Comparison of ENCODE assay signal across 24 cellular contexts in the genomic region with DNA sequence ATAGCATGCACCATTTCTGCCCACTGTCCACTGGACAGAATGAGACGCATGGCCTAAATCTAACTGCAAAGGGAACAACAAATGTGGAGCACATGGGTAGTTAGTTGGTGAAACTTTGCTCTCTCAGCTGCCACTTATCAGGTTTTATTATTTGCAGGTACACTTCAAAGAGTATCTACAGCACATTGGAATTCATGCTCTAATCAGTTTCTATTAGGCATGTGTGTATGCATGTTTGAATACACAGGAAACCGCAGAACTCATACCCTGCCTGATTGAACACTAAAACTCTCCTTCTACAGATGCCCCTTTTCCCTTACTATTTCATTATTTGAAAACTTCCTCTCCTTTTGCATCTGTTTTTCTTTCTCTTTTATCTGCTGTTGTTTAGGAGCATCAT.
DNase-seq lines count a peak whose midpoint lies in the region; ATAC-seq and TF ChIP-seq lines count a peak whose summit lies in the region.
"Had no signal": no experiment of that assay in that cellular context is flagged by ENCODE, and none has a peak within 500 bp of the region (broad histone marks: within the 10 kb centered on the region; RNA-seq: fewer than 3 reads in every experiment).

No MANE protein-coding gene starts in this region.

- H4K20me1 ChIP-seq in HCT116 (ENCODE audit: insufficient read depth) (no peaks in the 10 kb centered on the region), PC-9 (ENCODE audit: insufficient read depth) (no peaks in the 10 kb centered on the region), hepatocyte (ENCODE audit: insufficient read depth, poor library complexity, severe bottlenecking) (no peaks in the 10 kb centered on the region)
- H4K20me1 ChIP-seq: BLaER1 treated with 17β-estradiol and CSF1 and Interleukin-3, amounts not matched to agents 10 nM and 100 nM had no signal

- H3K4me1 ChIP-seq in HCT116 (ENCODE audit: control insufficient read depth in 1 of 2, insufficient read depth in 2 of 2, low read length in 2 of 2) (no peaks in the 10 kb centered on the region), PC-9 (replicated peaks; ENCODE audit: insufficient read depth) (no peaks in the 10 kb centered on the region), hepatocyte (ENCODE audit: insufficient read depth) (no peaks in the 10 kb centered on the region)
- H3K4me1 ChIP-seq: A549; BLaER1 treated with 17β-estradiol and CSF1 and Interleukin-3, amounts not matched to agents 10 nM and 100 nM had no signal

- H3K9me3 ChIP-seq in HCT116 (ENCODE audit: control insufficient read depth in 1 of 2, insufficient read depth in 1 of 2, low read depth in 1 of 2, low read length in 2 of 2) (no peaks in the 10 kb centered on the region), PC-9 (ENCODE audit: insufficient read depth, low read depth) (0 out of 2 replicates have a peak, but pooled peaks cover 6% of the 10 kb centered on the region), hepatocyte (ENCODE audit: low read depth) (no peaks in the 10 kb centered on the region)
- H3K9me3 ChIP-seq: A549, Caco-2 had no signal

- H3F3A ChIP-seq in PC-9 (ENCODE audit: insufficient read depth, low read depth) = no peaks in the 10 kb centered on the region

- no peak for TF ChIP-seq POLR2A in HCT116 (IDR thresholded peaks at IDR 0.05; ENCODE audit: borderline replicate concordance, extremely low read depth, insufficient read depth, insufficient read length)

- H3K36me3 ChIP-seq in HCT116 (ENCODE audit: control insufficient read depth in 1 of 2, insufficient read depth in 2 of 2, low read length in 2 of 2) (no peaks in the 10 kb centered on the region), PC-9 (ENCODE audit: low read depth) (no peaks in the 10 kb centered on the region), hepatocyte (replicated peaks; ENCODE audit: insufficient read depth, low read depth) (no peaks in the 10 kb centered on the region)
- H3K36me3 ChIP-seq: BLaER1 treated with 17β-estradiol and CSF1 and Interleukin-3, amounts not matched to agents 10 nM and 100 nM had no signal

- H3K9me2 ChIP-seq in HCT116 (ENCODE audit: insufficient read depth) = no peaks in the 10 kb centered on the region
- H3K9me2 ChIP-seq in PC-9 (ENCODE audit: insufficient read depth) = no peaks in the 10 kb centered on the region
- H3K9me2 ChIP-seq in hepatocyte (replicated peaks; ENCODE audit: insufficient read depth) = no peaks in the 10 kb centered on the region

- POLR2A ChIA-PET in HCT116 (lab: Charles Lee) (no interaction called here), PC-9 (lab: Charles Lee; ENCODE audit: unreplicated experiment) (no interaction called here)

- no peak for TF ChIP-seq RAD21 in HCT116 (IDR thresholded peaks at IDR 0.05; ENCODE audit: low read depth)

- H3K4me2 ChIP-seq in HCT116 (ENCODE audit: low read length) (no peak overlapping the region), PC-9 (no peak overlapping the region), hepatocyte (no peak overlapping the region)
- H3K4me2 ChIP-seq: A549; BLaER1 treated with 17β-estradiol and CSF1 and Interleukin-3, amounts not matched to agents 10 nM and 100 nM had no signal

- TF ChIP-seq CTCF in HCT116 (IDR thresholded peaks at IDR 0.05 in 2 of 3, conservative IDR thresholded peaks at IDR 0.05 in 1 of 3; ENCODE audit: borderline replicate concordance in 1 of 3, insufficient read depth in 1 of 3, low read depth in 2 of 3, low read length in 2 of 3) (no peak), PC-9 (conservative IDR thresholded peaks at IDR 0.05) (no peak), hepatocyte (IDR thresholded peaks at IDR 0.05; ENCODE audit: poor library complexity) (no peak), GM10266 (IDR thresholded peaks at IDR 0.05; ENCODE audit: control insufficient read depth, insufficient read depth, low read depth, missing control alignments) (no peak)

- RAD21 ChIA-PET in HCT116 (lab: Charles Lee; ENCODE audit: low non-redundant PET in 1 of 2, low total read pairs in 2 of 2, uncharacterized antibody in 2 of 2, unreplicated experiment in 2 of 2) = no interaction called here

- H3K79me2 ChIP-seq in HCT116 (ENCODE audit: insufficient read depth, low read length) (no peaks in the 10 kb centered on the region), PC-9 (ENCODE audit: low read depth) (no peaks in the 10 kb centered on the region), hepatocyte (no peaks in the 10 kb centered on the region)

- DNase-seq in HCT116 (ENCODE audit: low read depth, low spot score) (no peak), PC-9 (no peak), hepatocyte (ENCODE audit: low spot score) (peak; percentile 5), NCI-H2227 (lab: John Stamatoyannopoulos, UW; ENCODE audit: unreplicated experiment) (no peak), GM10266 (ENCODE audit: extremely low spot score) (no peak), NCI-H146 (lab: John Stamatoyannopoulos, UW) (no peak)
- DNase-seq: AML-193; Calu3; CD4-positive, alpha-beta T cell; CD8-positive, alpha-beta T cell; DMS 273 treated with DMSO at 0.1 percent for 48 hours; DMS153; DMS53; DMS79; DND-41; EL; GDM1 had no signal

- intact Hi-C loops in HCT116 (cut with micrococcal nuclease) = no loop called here
- intact Hi-C loops in PC-9 (cut with micrococcal nuclease; ENCODE audit: unreplicated experiment) = no loop called here

- H3K27me3 ChIP-seq in HCT116 (ENCODE audit: insufficient read depth, low read length) = no peaks in the 10 kb centered on the region
- no peaks in the 10 kb centered on the region for H3K27me3 ChIP-seq in PC-9 (ENCODE audit: insufficient read depth, low read depth)
- no peaks in the 10 kb centered on the region for H3K27me3 ChIP-seq in hepatocyte
- H3K27me3 ChIP-seq: BLaER1 treated with 17β-estradiol and CSF1 and Interleukin-3, amounts not matched to agents 10 nM and 100 nM had no signal

- H3K27ac ChIP-seq in HCT116 (ENCODE audit: low read depth, low read length) = no peak overlapping the region
- H3K27ac ChIP-seq in PC-9 = no peak overlapping the region
- H3K27ac ChIP-seq in hepatocyte = no peak overlapping the region
- H3K27ac ChIP-seq: 22Rv1; A549; BLaER1 treated with 17β-estradiol and CSF1 and Interleukin-3, amounts not matched to agents 10 nM and 100 nM; C4-2B had no signal

- H2AFZ ChIP-seq in HCT116 (ENCODE audit: low read depth, low read length, poor library complexity, severe bottlenecking) (peak overlapping the region; percentile 43), PC-9 (0 out of 2 replicates have a peak overlapping the region, but pooled peaks have one; percentile 18), hepatocyte (no peak overlapping the region)

- 82% methylated on average over 2 of the region's 2 CpGs for WGBS in hepatocyte (ENCODE audit: low lambda C conversion rate, missing lambda C conversion rate)

- CTCF ChIA-PET in HCT116 (lab: Charles Lee) (no interaction called here), PC-9 (lab: Charles Lee) (no interaction called here)

- BruUV-seq in HCT116 (replicated peaks; lab: Mats Ljungman, UMichigan) (no TSS peak), PC-9 (replicated peaks; lab: Mats Ljungman, UMichigan) (no TSS peak)

- ATAC-seq in GM19438 (IDR thresholded peaks at IDR 0.05; ENCODE audit: low read depth, unreplicated experiment) = peak; percentile 66
- ATAC-seq in HCT116 = no peak
- ATAC-seq in HG02571 (IDR thresholded peaks at IDR 0.05; ENCODE audit: unreplicated experiment) = no peak
- ATAC-seq: A549; CD8-positive, alpha-beta T cell had no signal

- no peak overlapping the region for H3K9ac ChIP-seq in HCT116 (ENCODE audit: low read length)
- H3K9ac ChIP-seq: BLaER1 treated with 17β-estradiol and CSF1 and Interleukin-3, amounts not matched to agents 10 nM and 100 nM had no signal

- no peak overlapping the region for H3K4me3 ChIP-seq in HCT116 (replicated peaks in 1 of 2; ENCODE audit: low read depth in 1 of 2, low read length in 2 of 2)
- no peak overlapping the region for H3K4me3 ChIP-seq in PC-9
- no peak overlapping the region for H3K4me3 ChIP-seq in hepatocyte
- H3K4me3 ChIP-seq: A549; BLaER1 treated with 17β-estradiol and CSF1 and Interleukin-3, amounts not matched to agents 10 nM and 100 nM had no signal

TF ChIP-seq in HCT116, 20 proteins besides CTCF, POLR2A, EP300 and RAD21 (continues in another document):
- TF ChIP-seq, protein P1, sequence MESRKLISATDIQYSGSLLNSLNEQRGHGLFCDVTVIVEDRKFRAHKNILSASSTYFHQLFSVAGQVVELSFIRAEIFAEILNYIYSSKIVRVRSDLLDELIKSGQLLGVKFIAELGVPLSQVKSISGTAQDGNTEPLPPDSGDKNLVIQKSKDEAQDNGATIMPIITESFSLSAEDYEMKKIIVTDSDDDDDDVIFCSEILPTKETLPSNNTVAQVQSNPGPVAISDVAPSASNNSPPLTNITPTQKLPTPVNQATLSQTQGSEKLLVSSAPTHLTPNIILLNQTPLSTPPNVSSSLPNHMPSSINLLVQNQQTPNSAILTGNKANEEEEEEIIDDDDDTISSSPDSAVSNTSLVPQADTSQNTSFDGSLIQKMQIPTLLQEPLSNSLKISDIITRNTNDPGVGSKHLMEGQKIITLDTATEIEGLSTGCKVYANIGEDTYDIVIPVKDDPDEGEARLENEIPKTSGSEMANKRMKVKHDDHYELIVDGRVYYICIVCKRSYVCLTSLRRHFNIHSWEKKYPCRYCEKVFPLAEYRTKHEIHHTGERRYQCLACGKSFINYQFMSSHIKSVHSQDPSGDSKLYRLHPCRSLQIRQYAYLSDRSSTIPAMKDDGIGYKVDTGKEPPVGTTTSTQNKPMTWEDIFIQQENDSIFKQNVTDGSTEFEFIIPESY (IDR thresholded peaks at IDR 0.05; ENCODE audit: extremely low read depth, insufficient replicate concordance, low read length) = no peak
